In genomic region chr14:58297412-58297761, GRCh38 we compare ENCODE assay signal across 9 cellular contexts. TPM values are rescaled to one million over a fixed set of nuclear protein-coding genes. Genes with fewer than 3 reads are reported as not detected.
DNase-seq lines count a peak whose midpoint lies in the region; ATAC-seq and TF ChIP-seq lines count a peak whose summit lies in the region.
"Had no signal": no experiment of that assay in that cellular context is flagged by ENCODE, and none has a peak within 500 bp of the region (broad histone marks: within the 10 kb centered on the region; RNA-seq: fewer than 3 reads in every experiment).

No MANE protein-coding gene starts in this region.

- 2% methylated on average over 10 of the region's 10 CpGs for WGBS in esophagus muscularis mucosa

- H3K9ac ChIP-seq in Karpas-422 (ENCODE audit: low read length), result peak overlapping the region; percentile 76

- peak overlapping the region; percentile 88 for H3K4me2 ChIP-seq in Karpas-422 (ENCODE audit: low read depth, low read length, poor library complexity, severe bottlenecking)

- ATAC-seq in gastrocnemius medialis, result peak; percentile 7 to 9
- ATAC-seq in HG03280 (IDR thresholded peaks at IDR 0.05; ENCODE audit: unreplicated experiment), result no peak
- no peak for ATAC-seq in HG02623 (IDR thresholded peaks at IDR 0.05; ENCODE audit: unreplicated experiment)
- ATAC-seq in activated CD8-positive, alpha-beta T cell treated with anti-CD3 and anti-CD28 coated beads for 36 hours, result no peak

- peaks cover 48% of the 10 kb centered on the region for H3K36me3 Mint-ChIP-seq in activated CD8-positive, alpha-beta T cell treated with anti-CD3 and anti-CD28 coated beads for 36 hours (ENCODE audit: low read depth)

- H3K27ac ChIP-seq in Karpas-422 (ENCODE audit: low read length) (peak overlapping the region; percentile 85), esophagus muscularis mucosa (replicated peaks in 1 of 4) (peak overlapping the region; percentile 91 to 96 (median 94)), gastrocnemius medialis (peak overlapping the region; percentile 89 to 99 (median 96))

- H3K36me3 ChIP-seq in Karpas-422 (ENCODE audit: insufficient read depth, low read length), result peaks cover 46% of the 10 kb centered on the region
- peaks cover 13 to 43% (median 38%) of the 10 kb centered on the region in 4 donors for H3K36me3 ChIP-seq in esophagus muscularis mucosa
- H3K36me3 ChIP-seq in gastrocnemius medialis, result peaks cover 0 to 38% of the 10 kb centered on the region in 2 donors

- peaks cover 87% of the 10 kb centered on the region for H3K79me2 ChIP-seq in Karpas-422 (ENCODE audit: low read length)

- peaks cover 43% of the 10 kb centered on the region for H3K4me1 Mint-ChIP-seq in activated CD8-positive, alpha-beta T cell treated with anti-CD3 and anti-CD28 coated beads for 36 hours (ENCODE audit: low read depth)

- no peak for TF ChIP-seq POLR2A in esophagus muscularis mucosa (IDR thresholded peaks at IDR 0.05; ENCODE audit: low read depth)
- TF ChIP-seq POLR2A in gastrocnemius medialis (IDR thresholded peaks at IDR 0.05), result no peak

- in situ Hi-C loops in gastrocnemius medialis (cut with MboI; ENCODE audit: low sequenced_read_pairs in 4 of 4), result loop anchor here in 3 of 4 donors (10.0 kb wide), 1 partner anchor 53 kb away; the partner anchor contains the start of gene PSMA3 (in 3 of the 3)

- no peak overlapping the region for H2AFZ ChIP-seq in Karpas-422 (ENCODE audit: low read length)

- H3K9me3 ChIP-seq in Karpas-422 (ENCODE audit: low read length) (no peaks in the 10 kb centered on the region), esophagus muscularis mucosa (no peaks in the 10 kb centered on the region), gastrocnemius medialis (no peaks in the 10 kb centered on the region)

- no peak overlapping the region for H3K4me3 Mint-ChIP-seq in activated CD8-positive, alpha-beta T cell treated with anti-CD3 and anti-CD28 coated beads for 36 hours
- H3K4me3 Mint-ChIP-seq: activated naive CD4-positive, alpha-beta T cell treated with anti-CD3 and anti-CD28 coated beads, Interleukin-2, amount 50 U/mL, for 24 hours had no signal

- no peaks in the 10 kb centered on the region for H3K9me2 ChIP-seq in Karpas-422 (replicated peaks; ENCODE audit: insufficient read depth, low read length)

- H3K27me3 Mint-ChIP-seq in activated CD8-positive, alpha-beta T cell treated with anti-CD3 and anti-CD28 coated beads for 36 hours, result no peaks in the 10 kb centered on the region
- H3K27me3 Mint-ChIP-seq: activated naive CD4-positive, alpha-beta T cell treated with anti-CD3 and anti-CD28 coated beads, Interleukin-2, amount 50 U/mL, for 24 hours had no signal

- intact Hi-C loops in esophagus muscularis mucosa (cut with DNase I), result loop anchor here (5.0 kb wide), 2 partner anchors 55 to 1185 kb away; partner anchors contain the start of genes JKAMP, L3HYPDH and PSMA3
- intact Hi-C loops in gastrocnemius medialis (cut with DNase I; ENCODE audit: low total_unique reads), result no loop called here
- intact Hi-C loops in activated CD8-positive, alpha-beta T cell treated with anti-CD3 and anti-CD28 coated beads for 36 hours (cut with micrococcal nuclease), result loop anchor here (2.0 to 10.0 kb wide), 2 partner anchors 53 to 127 kb away; partner anchors contain the start of genes KIAA0586, PSMA3 and TIMM9

- H3K4me3 ChIP-seq in Karpas-422 (ENCODE audit: low read length) (peak overlapping the region; percentile 81), esophagus muscularis mucosa (peak overlapping the region; percentile 66 to 96 (median 92)), gastrocnemius medialis (peak overlapping the region; percentile 66 to 96 (median 79))

- no peak for TF ChIP-seq EP300 in esophagus muscularis mucosa (IDR thresholded peaks at IDR 0.05)

- DNase-seq in DMS79 (lab: John Stamatoyannopoulos, UW), result peak; percentile 58
- DNase-seq in DMS79 treated with DMSO at 0.1 percent for 48 hours (lab: John Stamatoyannopoulos, UW), result no peak
- DNase-seq in Karpas-422, result no peak
- peak; percentile 92 for DNase-seq in esophagus muscularis mucosa (ENCODE audit: extremely low spot score)
- peak in 1 of 2 donors; percentile 34 for DNase-seq in gastrocnemius medialis
- DNase-seq in activated CD8-positive, alpha-beta T cell treated with anti-CD3 and anti-CD28 coated beads for 36 hours, result no peak

- H3K9me3 Mint-ChIP-seq in activated CD8-positive, alpha-beta T cell treated with anti-CD3 and anti-CD28 coated beads for 36 hours, result no peaks in the 10 kb centered on the region
- H3K9me3 Mint-ChIP-seq: activated naive CD4-positive, alpha-beta T cell treated with anti-CD3 and anti-CD28 coated beads, Interleukin-2, amount 50 U/mL, for 24 hours had no signal

- H3K4me1 ChIP-seq in Karpas-422 (ENCODE audit: low read length) (peaks cover 25% of the 10 kb centered on the region), esophagus muscularis mucosa (peaks cover 33 to 64% (median 60%) of the 10 kb centered on the region in 4 donors), gastrocnemius medialis (peaks cover 42 to 52% of the 10 kb centered on the region in 2 donors)

- no peak overlapping the region for H3K27ac Mint-ChIP-seq in activated CD8-positive, alpha-beta T cell treated with anti-CD3 and anti-CD28 coated beads for 36 hours
- H3K27ac Mint-ChIP-seq: activated naive CD4-positive, alpha-beta T cell treated with anti-CD3 and anti-CD28 coated beads, Interleukin-2, amount 50 U/mL, for 24 hours had no signal

- CTCF ChIA-PET in activated CD8-positive, alpha-beta T cell treated with anti-CD3 and anti-CD28 coated beads for 36 hours (lab: Charles Lee), result interaction anchor here (1.1 to 1.3 kb wide), 4 partner anchors 9 to 100 kb away, joined by 3 to 4 read pairs (median 3); no protein-coding TSS in a partner anchor

- POLR2A ChIA-PET in activated CD8-positive, alpha-beta T cell treated with anti-CD3 and anti-CD28 coated beads for 36 hours (lab: Charles Lee), result interaction anchor here (0.6 to 3.1 kb wide), 12 partner anchors 8 to 142 kb away, joined by 3 to 22 read pairs (median 6); partner anchors contain the start of genes KIAA0586, PSMA3 and TIMM9

- H3K27me3 ChIP-seq in Karpas-422 (ENCODE audit: low read length) (no peaks in the 10 kb centered on the region), esophagus muscularis mucosa (no peaks in the 10 kb centered on the region), gastrocnemius medialis (no peaks in the 10 kb centered on the region)

- TF ChIP-seq CTCF in esophagus muscularis mucosa (IDR thresholded peaks at IDR 0.05) (no peak), gastrocnemius medialis (IDR thresholded peaks at IDR 0.05 in 4 of 5, conservative IDR thresholded peaks at IDR 0.05 in 1 of 5) (no peak)
- no peak for TF ChIP-seq CTCF in activated CD8-positive, alpha-beta T cell treated with anti-CD3 and anti-CD28 coated beads for 36 hours (IDR thresholded peaks at IDR 0.05)

- peaks cover 37% of the 10 kb centered on the region for H4K20me1 ChIP-seq in Karpas-422 (ENCODE audit: insufficient read depth, low read depth, low read length)

RNA-seq across cellular contexts. Expression of gene ARID4A, which starts 1.0 kb away (rescaled TPM):
- total RNA-seq in Karpas-422 (2014; rRNA removed; shearing (Covaris generic); ENCODE audit: low replicate concordance), result 36.3 and 37.9 TPM in 2 replicates
- total RNA-seq in esophagus muscularis mucosa (10 to 100 TPM; 15.9 to 22.0 (median 17.7) TPM), gastrocnemius medialis (10 to 100 TPM in 1 of 4 donors, 1 to 10 TPM in 3; 6.6 to 10.5 (median 7.1) TPM)
- total RNA-seq in activated CD8-positive, alpha-beta T cell treated with anti-CD3 and anti-CD28 coated beads for 36 hours, result 10 to 100 TPM; 22.1 to 22.4 TPM

RNA-seq across cellular contexts. Expression of gene PSMA3, which starts 52.7 kb away (rescaled TPM):
- 121 and 169 TPM in 2 replicates for total RNA-seq in Karpas-422 (2014; rRNA removed; shearing (Covaris generic); ENCODE audit: low replicate concordance)
- total RNA-seq in esophagus muscularis mucosa, result 10 to 100 TPM; 69.8 to 98.0 (median 84.8) TPM
- 100 to 1,000 TPM; 200 to 301 (median 217) TPM for total RNA-seq in gastrocnemius medialis
- 100 to 1,000 TPM; 378 to 401 TPM for total RNA-seq in activated CD8-positive, alpha-beta T cell treated with anti-CD3 and anti-CD28 coated beads for 36 hours

Comparison
In these comparisons a context has a peak if more than half of its experiments do, and no peak if none do; other contexts are left out.
1. DNase-seq: peak in DMS79 (single experiment) and esophagus muscularis mucosa (single experiment); none in DMS79 treated with DMSO at 0.1 percent for 48 hours (single experiment), Karpas-422 (single experiment) and activated CD8-positive, alpha-beta T cell treated with anti-CD3 and anti-CD28 coated beads for 36 hours (single experiment).
2. ATAC-seq: peak in gastrocnemius medialis (2 of 2); none in HG03280 (single experiment), HG02623 (single experiment) and activated CD8-positive, alpha-beta T cell treated with anti-CD3 and anti-CD28 coated beads for 36 hours (single experiment).
3. Peak in every context shown above with its lines, with median percentiles within 50 percentile points of each other: H3K27ac ChIP-seq and H3K4me3 ChIP-seq.